Comparison of ENCODE assay signal across 1 cellular context in genomic region chr9:78035369-78035993, GRCh38.
A peak's percentile ranks its signal among the peaks of the same experiment; 100 is the strongest.
TF ChIP-seq lines count a peak whose summit lies in the region.

No MANE protein-coding gene starts in this region.

TF ChIP-seq in H1, 55 proteins besides CTCF, POLR2A, EP300 and RAD21 (continued from another document):
- 0 out of 4 replicates have a peak, but pooled peaks of 1 of the 2 experiments have one; percentile 17 for TF ChIP-seq HDAC2 (IDR thresholded peaks at IDR 0.05; ENCODE audit: borderline replicate concordance in 1 of 2, low read depth in 2 of 2, low read length in 2 of 2)
TF ChIP-seq in H1: peak in this region for 1.
